18 cellular contexts compared by ENCODE assay signal in genomic region chr5:98997000-98997399, GRCh38.
DNase-seq lines count a peak whose midpoint lies in the region; ATAC-seq, FAIRE-seq and TF ChIP-seq lines count a peak whose summit lies in the region.
"Had no signal": no experiment of that assay in that cellular context is flagged by ENCODE, and none has a peak within 500 bp of the region (broad histone marks: within the 10 kb centered on the region; RNA-seq: fewer than 3 reads in every experiment).

No MANE protein-coding gene starts in this region.

- TF ChIP-seq RAD21 in IMR-90 (IDR thresholded peaks at IDR 0.05; ENCODE audit: low read length): no peak

- POLR2A ChIA-PET in IMR-90 (lab: Charles Lee; ENCODE audit: unreplicated experiment): no interaction called here

- in situ Hi-C loops in IMR-90 (cut with MboI; ENCODE audit: low sequenced_read_pairs): no loop called here

- CTCF ChIA-PET in IMR-90 (lab: Yijun Ruan, JAX): interaction anchor here (0.6 kb wide), 1 partner anchor 108 kb away, joined by 4 read pairs; no protein-coding TSS in a partner anchor

- no peak overlapping the region for H2BK20ac ChIP-seq in IMR-90 (ENCODE audit: low read depth, low read length)

- no peaks in the 10 kb centered on the region for H3K9me1 ChIP-seq in IMR-90 (ENCODE audit: insufficient read depth, low read length)

- intact Hi-C loops in IMR-90 (cut with micrococcal nuclease): no loop called here

- H3K23ac ChIP-seq in IMR-90 (ENCODE audit: low read depth, low read length): no peak overlapping the region
- no peak overlapping the region for H3K23ac ChIP-seq in trophoblast cell (ENCODE audit: low read length)

- H3K4me1 ChIP-seq in IMR-90 (ENCODE audit: control insufficient read depth, insufficient read depth, low read length) (no peaks in the 10 kb centered on the region), trophoblast cell (ENCODE audit: control insufficient read depth in 1 of 2, insufficient read depth in 2 of 2, low read length in 2 of 2) (peaks cover 0 to 4% of the 10 kb centered on the region in 2 experiments), SJCRH30 (no peaks in the 10 kb centered on the region)
- H3K4me1 ChIP-seq: gastroesophageal sphincter had no signal

- H2BK5ac ChIP-seq in IMR-90 (ENCODE audit: low read depth, low read length, poor library complexity, severe bottlenecking) (no peak overlapping the region), trophoblast cell (ENCODE audit: low read depth, low read length, poor library complexity) (no peak overlapping the region)

- H3K4me3 ChIP-seq in IMR-90 (ENCODE audit: insufficient read depth, low read depth, low read length) (no peak overlapping the region), choroid plexus epithelial cell (ENCODE audit: low read depth, low read length) (no peak overlapping the region), trophoblast cell (ENCODE audit: low read depth, low read length) (no peak overlapping the region), SJCRH30 (no peak overlapping the region)
- H3K4me3 ChIP-seq: gastroesophageal sphincter, lung had no signal

- TF ChIP-seq CTCF in IMR-90 (conservative IDR thresholded peaks at IDR 0.05; ENCODE audit: low read depth, low read length) (no peak), choroid plexus epithelial cell (conservative IDR thresholded peaks at IDR 0.05; ENCODE audit: low read depth, low read length) (no peak)

- H3K9me3 ChIP-seq in IMR-90 (ENCODE audit: control insufficient read depth, insufficient read depth, low read length): no peaks in the 10 kb centered on the region
- H3K9me3 ChIP-seq in trophoblast cell (ENCODE audit: insufficient read depth, low read depth, low read length): no peaks in the 10 kb centered on the region
- 0 out of 2 replicates have a peak, but pooled peaks cover 3% of the 10 kb centered on the region for H3K9me3 ChIP-seq in SJCRH30 (replicated peaks)
- H3K9me3 ChIP-seq: gastroesophageal sphincter had no signal

- H2AK5ac ChIP-seq in IMR-90 (ENCODE audit: low read depth, low read length): no peak overlapping the region
- H2AK5ac ChIP-seq in trophoblast cell (ENCODE audit: low read length): no peak overlapping the region

- H4K20me1 ChIP-seq in IMR-90 (ENCODE audit: insufficient read depth, low read length): no peaks in the 10 kb centered on the region

- no peak overlapping the region for H4K5ac ChIP-seq in IMR-90 (ENCODE audit: low read depth, low read length)

- H3K27me3 ChIP-seq in IMR-90 (ENCODE audit: control insufficient read depth, insufficient read depth, low read length): no peaks in the 10 kb centered on the region; the same call in 1 of the 2 replicates
- H3K27me3 ChIP-seq in trophoblast cell (ENCODE audit: insufficient read depth, low read length): no peaks in the 10 kb centered on the region
- no peaks in the 10 kb centered on the region for H3K27me3 ChIP-seq in SJCRH30
- H3K27me3 ChIP-seq: gastroesophageal sphincter had no signal

- no peaks in the 10 kb centered on the region for H3K36me3 ChIP-seq in IMR-90 (ENCODE audit: control insufficient read depth, insufficient read depth, low read length)
- H3K36me3 ChIP-seq in trophoblast cell (ENCODE audit: control insufficient read depth in 1 of 2, insufficient read depth in 2 of 2, low read length in 2 of 2): no peaks in the 10 kb centered on the region
- H3K36me3 ChIP-seq in SJCRH30: no peaks in the 10 kb centered on the region
- H3K36me3 ChIP-seq: gastroesophageal sphincter had no signal

- no peak overlapping the region for H3K4me2 ChIP-seq in IMR-90 (ENCODE audit: low read depth, low read length)
- H3K4me2 ChIP-seq in trophoblast cell (ENCODE audit: low read length): no peak overlapping the region

- TF ChIP-seq POLR2A in IMR-90 (IDR thresholded peaks at IDR 0.05; ENCODE audit: low read depth, low read length) (no peak), GM12892 (IDR thresholded peaks at IDR 0.05; ENCODE audit: low read depth, low read length) (no peak)

- H3K79me1 ChIP-seq in IMR-90 (ENCODE audit: low read depth in 1 of 2, low read length in 2 of 2) (no peaks in the 10 kb centered on the region), trophoblast cell (ENCODE audit: low read length) (peaks cover 2% of the 10 kb centered on the region)

- no peak for FAIRE-seq in GM12892 (lab: Jason Lieb, UNC)

- H3K27ac ChIP-seq in IMR-90 (ENCODE audit: insufficient read depth, low read length) (no peak overlapping the region), trophoblast cell (ENCODE audit: low read depth, low read length) (no peak overlapping the region), SJCRH30 (no peak overlapping the region)
- H3K27ac ChIP-seq: gastroesophageal sphincter had no signal

- H4K91ac ChIP-seq in IMR-90 (ENCODE audit: insufficient read depth, low read depth, low read length): no peak overlapping the region
- H4K91ac ChIP-seq in trophoblast cell (ENCODE audit: low read depth, low read length): no peak overlapping the region

- WGBS in IMR-90 (ENCODE audit: extremely low coverage in 2 of 2, insufficient read length in 1 of 2), 2 experiments: 90% methylated on average over 2 of the region's 5 CpGs; no CpG with 5 or more reads in 1 of the 2 experiments
- no CpG with 5 or more reads among the region's 5 CpGs for WGBS in trophoblast cell (ENCODE audit: extremely low coverage, insufficient coverage, insufficient read length)

- no TSS peak for BruUV-seq in IMR-90 (replicated peaks; lab: Mats Ljungman, UMichigan)

- no peak overlapping the region for H3K18ac ChIP-seq in IMR-90 (ENCODE audit: low read depth, low read length)
- H3K18ac ChIP-seq in trophoblast cell (ENCODE audit: low read length): no peak overlapping the region

- no peaks in the 10 kb centered on the region for H3K79me2 ChIP-seq in trophoblast cell (ENCODE audit: control insufficient read depth, insufficient read depth, low read length, poor library complexity)

- H3K4ac ChIP-seq in IMR-90 (ENCODE audit: low read depth, low read length) (no peak overlapping the region), trophoblast cell (ENCODE audit: low read depth, low read length) (no peak overlapping the region)

- H3K56ac ChIP-seq in IMR-90 (ENCODE audit: extremely low read depth, insufficient read depth, low read length): no peak overlapping the region

- H2BK12ac ChIP-seq in trophoblast cell (ENCODE audit: low read length): no peak overlapping the region

- H4K8ac ChIP-seq in IMR-90 (ENCODE audit: low read depth in 2 of 2, low read length in 2 of 2) (no peak overlapping the region), trophoblast cell (ENCODE audit: low read depth, low read length) (no peak overlapping the region)

- H2AK9ac ChIP-seq in IMR-90 (replicated peaks; ENCODE audit: low read depth, low read length, poor library complexity): no peak overlapping the region

- H2BK120ac ChIP-seq in IMR-90 (ENCODE audit: low read depth, low read length) (no peak overlapping the region), trophoblast cell (ENCODE audit: insufficient read depth, low read length, poor library complexity) (no peak overlapping the region)

- dilution Hi-C loops in IMR-90 (cut with HindIII; ENCODE audit: low sequenced_read_pairs, unreplicated experiment): no loop called here

- no peak overlapping the region for H2BK15ac ChIP-seq in IMR-90 (ENCODE audit: low read depth, low read length)

- H4K12ac ChIP-seq in trophoblast cell (ENCODE audit: low read depth, low read length): no peak overlapping the region

- H2AFZ ChIP-seq in IMR-90 (replicated peaks; ENCODE audit: low read length, poor library complexity) (no peak overlapping the region), trophoblast cell (ENCODE audit: insufficient read depth, low read length, poor library complexity) (no peak overlapping the region)

- ATAC-seq in IMR-90 (ENCODE audit: low read depth) (no peak), GM19023 (IDR thresholded peaks at IDR 0.05; ENCODE audit: unreplicated experiment) (no peak)
- ATAC-seq: gastroesophageal sphincter had no signal

- DNase-seq in COLO829 (ENCODE audit: low spot score): peak; percentile 55
- peak; percentile 29 for DNase-seq in IMR-90
- DNase-seq in choroid plexus epithelial cell (ENCODE audit: low read depth): peak; percentile 47
- peak; percentile 43 to 69 for DNase-seq in trophoblast cell
- DNase-seq in SJCRH30: no peak
- DNase-seq in NCI-H2029 treated with DMSO at 0.1 percent for 48 hours (lab: John Stamatoyannopoulos, UW): no peak
- no peak for DNase-seq in GM12892 (ENCODE audit: insufficient read length)
- DNase-seq: activated CD4-positive, CD25-positive, alpha-beta regulatory T cell treated with anti-CD3 and anti-CD28 coated beads, Interleukin-2, amount 50 U/mL, for 72 hours; activated gamma-delta T cell treated with Interleukin-2 at 50 U/mL for 16 hours; aorta; C1 segment of cervical spinal cord; KBM-7; NCI-H1105 treated with DMSO at 0.1 percent for 48 hours; NCI-H345; SHP77 had no signal

- H3K9ac ChIP-seq in IMR-90 (ENCODE audit: low read depth, low read length) (no peak overlapping the region), trophoblast cell (ENCODE audit: low read length) (no peak overlapping the region)

- H3K14ac ChIP-seq in IMR-90 (replicated peaks; ENCODE audit: low read depth, low read length): no peak overlapping the region
- no peak overlapping the region for H3K14ac ChIP-seq in trophoblast cell (ENCODE audit: low read length)

TF ChIP-seq in IMR-90, 13 proteins besides CTCF, POLR2A, EP300 and RAD21 (continues in another document):
- no peak for TF ChIP-seq MAFK (IDR thresholded peaks at IDR 0.05; ENCODE audit: low read depth, low read length)
- no peak for TF ChIP-seq FOS (IDR thresholded peaks at IDR 0.05; ENCODE audit: low read depth, low read length)
- TF ChIP-seq, protein P1, sequence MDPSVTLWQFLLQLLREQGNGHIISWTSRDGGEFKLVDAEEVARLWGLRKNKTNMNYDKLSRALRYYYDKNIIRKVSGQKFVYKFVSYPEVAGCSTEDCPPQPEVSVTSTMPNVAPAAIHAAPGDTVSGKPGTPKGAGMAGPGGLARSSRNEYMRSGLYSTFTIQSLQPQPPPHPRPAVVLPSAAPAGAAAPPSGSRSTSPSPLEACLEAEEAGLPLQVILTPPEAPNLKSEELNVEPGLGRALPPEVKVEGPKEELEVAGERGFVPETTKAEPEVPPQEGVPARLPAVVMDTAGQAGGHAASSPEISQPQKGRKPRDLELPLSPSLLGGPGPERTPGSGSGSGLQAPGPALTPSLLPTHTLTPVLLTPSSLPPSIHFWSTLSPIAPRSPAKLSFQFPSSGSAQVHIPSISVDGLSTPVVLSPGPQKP (IDR thresholded peaks at IDR 0.05; ENCODE audit: borderline replicate concordance, low read depth, low read length): no peak
- TF ChIP-seq, protein P2, sequence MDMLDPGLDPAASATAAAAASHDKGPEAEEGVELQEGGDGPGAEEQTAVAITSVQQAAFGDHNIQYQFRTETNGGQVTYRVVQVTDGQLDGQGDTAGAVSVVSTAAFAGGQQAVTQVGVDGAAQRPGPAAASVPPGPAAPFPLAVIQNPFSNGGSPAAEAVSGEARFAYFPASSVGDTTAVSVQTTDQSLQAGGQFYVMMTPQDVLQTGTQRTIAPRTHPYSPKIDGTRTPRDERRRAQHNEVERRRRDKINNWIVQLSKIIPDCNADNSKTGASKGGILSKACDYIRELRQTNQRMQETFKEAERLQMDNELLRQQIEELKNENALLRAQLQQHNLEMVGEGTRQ (IDR thresholded peaks at IDR 0.05; ENCODE audit: low read depth, low read length): no peak
- TF ChIP-seq MAZ (IDR thresholded peaks at IDR 0.05; ENCODE audit: borderline replicate concordance, low read depth, low read length): no peak
- no peak for TF ChIP-seq CHD1 (IDR thresholded peaks at IDR 0.05; ENCODE audit: low read depth, low read length)
- no peak for TF ChIP-seq CEBPB (IDR thresholded peaks at IDR 0.05; ENCODE audit: low read depth, low read length)

Comparison
In these comparisons a context has a peak if more than half of its experiments do, and no peak if none do; other contexts are left out.
1. DNase-seq: peak in COLO829 (single experiment), IMR-90 (single experiment), choroid plexus epithelial cell (single experiment) and trophoblast cell (2 of 2); none in SJCRH30 (0 of 2), NCI-H2029 treated with DMSO at 0.1 percent for 48 hours (single experiment) and GM12892 (single experiment).